8 cellular contexts compared by ENCODE assay signal in genomic region chr4:114599231-114600065, GRCh38. TPM values are rescaled to one million over a fixed set of nuclear protein-coding genes. Genes with fewer than 3 reads are reported as not detected.
A peak's percentile ranks its signal among the peaks of the same experiment; 100 is the strongest.
DNase-seq lines count a peak whose midpoint lies in the region; ATAC-seq and TF ChIP-seq lines count a peak whose summit lies in the region.

No MANE protein-coding gene starts in this region.

- POLR2A ChIA-PET in HCT116 (lab: Charles Lee) = no interaction called here

- no peaks in the 10 kb centered on the region for H3K36me3 ChIP-seq in HCT116 (ENCODE audit: control insufficient read depth in 1 of 2, insufficient read depth in 2 of 2, low read length in 2 of 2)
- H3K36me3 ChIP-seq in adipocyte (ENCODE audit: control insufficient read depth, insufficient read depth, low read length, severe bottlenecking) = no peaks in the 10 kb centered on the region

- TF ChIP-seq CTCF in C4-2B (conservative IDR thresholded peaks at IDR 0.05) = no peak
- TF ChIP-seq CTCF in HCT116 (IDR thresholded peaks at IDR 0.05 in 2 of 3, conservative IDR thresholded peaks at IDR 0.05 in 1 of 3; ENCODE audit: borderline replicate concordance in 1 of 3, insufficient read depth in 1 of 3, low read depth in 2 of 3, low read length in 2 of 3) = 0 out of 6 replicates have a peak, but pooled peaks of 1 of the 3 experiments have one; percentile 7

- ATAC-seq in HCT116 (peak; percentile 52), GM21367 (IDR thresholded peaks at IDR 0.05; ENCODE audit: unreplicated experiment) (no peak)
- peak; percentile 11 for ATAC-seq in stimulated activated memory B cell treated with anti-CD40 and anti-IgM and Interleukin-4, amounts not matched to agents 10 μg/mL and 1 μg/mL and 100 μg/mL, for 72 hours

- peaks cover 9% of the 10 kb centered on the region for H3K36me3 Mint-ChIP-seq in stimulated activated memory B cell treated with anti-CD40 and anti-IgM and Interleukin-4, amounts not matched to agents 10 μg/mL and 1 μg/mL and 100 μg/mL, for 72 hours

- H3K4me3 ChIP-seq in HCT116 (replicated peaks in 1 of 2; ENCODE audit: low read depth in 1 of 2, low read length in 2 of 2) (peak overlapping the region; percentile 76 to 77), adipocyte (ENCODE audit: low read length) (peak overlapping the region; percentile 74)

- H4K20me1 ChIP-seq in HCT116 (ENCODE audit: insufficient read depth) = no peaks in the 10 kb centered on the region

- TSS peak; percentile 48 for BruUV-seq in HCT116 (replicated peaks; lab: Mats Ljungman, UMichigan)

- CTCF ChIA-PET in HCT116 (lab: Charles Lee) = no interaction called here

- H3K27me3 ChIP-seq in HCT116 (ENCODE audit: insufficient read depth, low read length) = no peaks in the 10 kb centered on the region
- H3K27me3 ChIP-seq in adipocyte (replicated peaks; ENCODE audit: control insufficient read depth, insufficient read depth, low read length) = peaks cover 28% of the 10 kb centered on the region

- DNase-seq in HCT116 (ENCODE audit: low read depth, low spot score) (peak; percentile 15), adipocyte (ENCODE audit: low read depth) (peak; percentile 2), iPS-NIHi11 (ENCODE audit: low spot score) (peak; percentile 31), NCI-H510A (lab: John Stamatoyannopoulos, UW) (no peak)
- DNase-seq in stimulated activated CD4-positive, alpha-beta T cell treated with anti-CD3 and anti-CD28 coated beads, Interleukin-4, amount 100 ng/mL, for 24 hours = no peak

- peak overlapping the region; percentile 97 for H3K4me3 Mint-ChIP-seq in stimulated activated memory B cell treated with anti-CD40 and anti-IgM and Interleukin-4, amounts not matched to agents 10 μg/mL and 1 μg/mL and 100 μg/mL, for 72 hours

- intact Hi-C loops in HCT116 (cut with micrococcal nuclease) = no loop called here

- no peaks in the 10 kb centered on the region for H3K27me3 Mint-ChIP-seq in stimulated activated memory B cell treated with anti-CD40 and anti-IgM and Interleukin-4, amounts not matched to agents 10 μg/mL and 1 μg/mL and 100 μg/mL, for 72 hours

- H3K9me2 ChIP-seq in HCT116 (ENCODE audit: insufficient read depth) = no peaks in the 10 kb centered on the region

- no peak for TF ChIP-seq POLR2A in HCT116 (IDR thresholded peaks at IDR 0.05; ENCODE audit: borderline replicate concordance, extremely low read depth, insufficient read depth, insufficient read length)

- peak overlapping the region; percentile 90 for H3K27ac Mint-ChIP-seq in stimulated activated memory B cell treated with anti-CD40 and anti-IgM and Interleukin-4, amounts not matched to agents 10 μg/mL and 1 μg/mL and 100 μg/mL, for 72 hours

- peaks cover 12% of the 10 kb centered on the region for H3K79me2 ChIP-seq in HCT116 (ENCODE audit: insufficient read depth, low read length)

- H3K4me1 Mint-ChIP-seq in stimulated activated memory B cell treated with anti-CD40 and anti-IgM and Interleukin-4, amounts not matched to agents 10 μg/mL and 1 μg/mL and 100 μg/mL, for 72 hours = peaks cover 13% of the 10 kb centered on the region

- H3K4me1 ChIP-seq in HCT116 (ENCODE audit: control insufficient read depth in 1 of 2, insufficient read depth in 2 of 2, low read length in 2 of 2) = peaks cover 3 to 16% of the 10 kb centered on the region in 2 experiments; a peak in 3 of 4 replicates
- peaks cover 13% of the 10 kb centered on the region for H3K4me1 ChIP-seq in adipocyte (ENCODE audit: control insufficient read depth, insufficient read depth, low read length)

- RAD21 ChIA-PET in HCT116 (lab: Charles Lee; ENCODE audit: low non-redundant PET in 1 of 2, low total read pairs in 2 of 2, uncharacterized antibody in 2 of 2, unreplicated experiment in 2 of 2) = no interaction called here

- H3K9me3 ChIP-seq in HCT116 (ENCODE audit: control insufficient read depth in 1 of 2, insufficient read depth in 1 of 2, low read depth in 1 of 2, low read length in 2 of 2) (no peaks in the 10 kb centered on the region), adipocyte (ENCODE audit: control insufficient read depth, low read length) (no peaks in the 10 kb centered on the region)

- H2AFZ ChIP-seq in HCT116 (ENCODE audit: low read depth, low read length, poor library complexity, severe bottlenecking) = peak overlapping the region; percentile 42

- no peaks in the 10 kb centered on the region for H3K9me3 Mint-ChIP-seq in stimulated activated memory B cell treated with anti-CD40 and anti-IgM and Interleukin-4, amounts not matched to agents 10 μg/mL and 1 μg/mL and 100 μg/mL, for 72 hours

- H3K9ac ChIP-seq in HCT116 (ENCODE audit: low read length) (peak overlapping the region; percentile 59), adipocyte (ENCODE audit: low read length) (no peak overlapping the region)

- no peak for TF ChIP-seq RAD21 in HCT116 (IDR thresholded peaks at IDR 0.05; ENCODE audit: low read depth)

- peak overlapping the region; percentile 60; the same call in 1 of the 2 replicates for H3K27ac ChIP-seq in C4-2B
- peak overlapping the region; percentile 39 for H3K27ac ChIP-seq in HCT116 (ENCODE audit: low read depth, low read length)

- H3K4me2 ChIP-seq in HCT116 (ENCODE audit: low read length) = peak overlapping the region; percentile 87

TF ChIP-seq in HCT116, 20 proteins besides CTCF, POLR2A, EP300 and RAD21:
- peak; percentile 37; the same call in 1 of the 2 replicates for TF ChIP-seq CBX3 (IDR thresholded peaks at IDR 0.05; ENCODE audit: low read depth)
- no peak for TF ChIP-seq MAX (IDR thresholded peaks at IDR 0.05)
- TF ChIP-seq FOSL1 (IDR thresholded peaks at IDR 0.05; ENCODE audit: low read depth) = no peak
- TF ChIP-seq ZBTB33 (IDR thresholded peaks at IDR 0.05; ENCODE audit: extremely low read depth, insufficient replicate concordance, low read length) = no peak
- no peak for TF ChIP-seq EGR1 (IDR thresholded peaks at IDR 0.05; ENCODE audit: low read depth)
- no peak for TF ChIP-seq ZNF274 (IDR thresholded peaks at IDR 0.05; ENCODE audit: low read depth, low read length)
- no peak for TF ChIP-seq SIN3A (IDR thresholded peaks at IDR 0.05; ENCODE audit: low read depth)
- no peak for TF ChIP-seq ELF1 (IDR thresholded peaks at IDR 0.05; ENCODE audit: borderline replicate concordance, low read depth)
- no peak for TF ChIP-seq EZH2 (IDR thresholded peaks at IDR 0.05)
- TF ChIP-seq CEBPB (IDR thresholded peaks at IDR 0.05; ENCODE audit: low read depth) = no peak
- no peak for TF ChIP-seq EZH2phosphoT487 (IDR thresholded peaks at IDR 0.05; ENCODE audit: borderline replicate concordance)
- no peak for TF ChIP-seq SRF (IDR thresholded peaks at IDR 0.05; ENCODE audit: low read depth)
- TF ChIP-seq TCF7L2 (IDR thresholded peaks at IDR 0.05; ENCODE audit: borderline replicate concordance, extremely low read depth, insufficient read depth, insufficient read length) = peak; percentile 7
- TF ChIP-seq ZFX (IDR thresholded peaks at IDR 0.05) = no peak
- TF ChIP-seq SP1 (IDR thresholded peaks at IDR 0.05; ENCODE audit: low read depth) = no peak
TF ChIP-seq in HCT116: peak in this region for 2.

RNA-seq across cellular contexts. Expression of gene UGT8, which starts 0.8 kb away (rescaled TPM):
- 14.8 TPM for total RNA-seq in HCT116 (2021; ENCODE audit: unreplicated experiment)
- polyA plus RNA-seq in HCT116 (2012) = 4.2 and 5.9 TPM in 2 replicates

Comparison
In these comparisons a context has a peak if more than half of its experiments do, and no peak if none do; other contexts are left out.
1. DNase-seq: peak in HCT116 (single experiment), adipocyte (single experiment) and iPS-NIHi11 (single experiment); none in stimulated activated CD4-positive, alpha-beta T cell treated with anti-CD3 and anti-CD28 coated beads, Interleukin-4, amount 100 ng/mL, for 24 hours (single experiment) and NCI-H510A (single experiment).